ENCODE assay signal across 29 cellular contexts in genomic region chr6:27414300-27414699, GRCh38.
"Had no signal": no experiment of that assay in that cellular context is flagged by ENCODE, and none has a peak within 500 bp of the region (broad histone marks: within the 10 kb centered on the region; RNA-seq: fewer than 3 reads in every experiment).

No MANE protein-coding gene starts in this region.

- FAIRE-seq: islet of Langerhans, kidney, urothelium cell line had no signal

- DNase-seq: kidney; left colon; left lung; mesendoderm; naive B cell; natural killer cell; nephron progenitor cell; occipital lobe; stimulated activated CD4-positive, alpha-beta T cell treated with anti-CD3 and anti-CD28 coated beads, Interleukin-12 subunit alpha, Interleukin-12 subunit beta, amount 100 ng/mL, for 4 hours; stimulated activated CD4-positive, alpha-beta T cell treated with anti-CD3 and anti-CD28 coated beads, Interleukin-15, amount 100 ng/mL, for 24 hours; stimulated activated CD4-positive, alpha-beta T cell treated with anti-CD3 and anti-CD28 coated beads, Interleukin-2, amount 100 ng/mL, for 24 hours; stimulated activated CD4-positive, alpha-beta T cell treated with anti-CD3 and anti-CD28 coated beads, Interleukin-4, amount 100 ng/mL, for 1 hour; stimulated activated naive B cell treated with anti-CD40 and anti-IgM and Interleukin-4, amounts not matched to agents 10 μg/mL and 1 μg/mL and 100 μg/mL, for 72 hours; stimulated activated naive CD8-positive, alpha-beta T cell treated with anti-CD3 and anti-CD28 coated beads, Interleukin-15, Interleukin-2, amounts not matched to agents 100 U/mL and 50 U/mL, for 24 hours; stomach; testis; thyroid gland; transverse colon; upper lobe of left lung had no signal

- H3K79me2 ChIP-seq: parathyroid adenoma had no signal

- H3K27ac Mint-ChIP-seq: mesothelial cell of epicardium; naive B cell; natural killer cell; nephron progenitor cell; neural progenitor cell; stimulated activated naive B cell treated with anti-CD40 and anti-IgM and Interleukin-4, amounts not matched to agents 10 μg/mL and 1 μg/mL and 100 μg/mL, for 72 hours had no signal

- H3K36me3 ChIP-seq: left lung, neural progenitor cell, neutrophil, right atrium auricular region, stomach, thyroid gland, transverse colon, upper lobe of left lung had no signal

- ATAC-seq: left colon; left lung; natural killer cell; sciatic nerve; stimulated activated naive B cell treated with anti-CD40 and anti-IgM and Interleukin-4, amounts not matched to agents 10 μg/mL and 1 μg/mL and 100 μg/mL, for 72 hours; stimulated activated naive CD8-positive, alpha-beta T cell treated with anti-CD3 and anti-CD28 coated beads, Interleukin-15, Interleukin-2, amounts not matched to agents 100 U/mL and 50 U/mL, for 24 hours had no signal

- H3K4me1 ChIP-seq: left lung, parathyroid adenoma, right atrium auricular region, stomach, testis, thyroid gland, transverse colon, upper lobe of left lung had no signal

- H3K9me3 ChIP-seq: neutrophil, right atrium auricular region, stomach, testis, thyroid gland, transverse colon had no signal

- H3K4me3 Mint-ChIP-seq: mesothelial cell of epicardium; naive B cell; natural killer cell; nephron progenitor cell; neural progenitor cell; stimulated activated naive B cell treated with anti-CD40 and anti-IgM and Interleukin-4, amounts not matched to agents 10 μg/mL and 1 μg/mL and 100 μg/mL, for 72 hours had no signal

- H3K27me3 ChIP-seq: left lung, neural progenitor cell, neutrophil, right atrium auricular region, stomach, testis, thyroid gland, transverse colon, upper lobe of left lung had no signal

- H3K27ac ChIP-seq: left lung, neural progenitor cell, neutrophil, parathyroid adenoma, right atrium auricular region, skin epidermis, stomach, testis, thyroid gland, transverse colon, upper lobe of left lung had no signal

- H3K4me3 ChIP-seq: left lung, lung, neural progenitor cell, right atrium auricular region, skin epidermis, stomach, testis, thyroid gland, transverse colon, upper lobe of left lung had no signal

- H3K9me3 Mint-ChIP-seq: natural killer cell had no signal

- H3K9ac ChIP-seq: neural progenitor cell, parathyroid adenoma had no signal

- H2AFZ ChIP-seq: neural progenitor cell, parathyroid adenoma had no signal

- H3K4me1 Mint-ChIP-seq: mesothelial cell of epicardium; naive B cell; natural killer cell; nephron progenitor cell; neural progenitor cell; stimulated activated naive B cell treated with anti-CD40 and anti-IgM and Interleukin-4, amounts not matched to agents 10 μg/mL and 1 μg/mL and 100 μg/mL, for 72 hours had no signal

- H3K36me3 Mint-ChIP-seq: mesothelial cell of epicardium; natural killer cell; neural progenitor cell; stimulated activated naive B cell treated with anti-CD40 and anti-IgM and Interleukin-4, amounts not matched to agents 10 μg/mL and 1 μg/mL and 100 μg/mL, for 72 hours had no signal

- H3K4me2 ChIP-seq: neural progenitor cell had no signal
